Comparison of ENCODE assay signal across 35 cellular contexts in genomic region chr5:91186101-91186500, GRCh38.
A peak's percentile ranks its signal among the peaks of the same experiment; 100 is the strongest.
DNase-seq lines count a peak whose midpoint lies in the region; ATAC-seq and TF ChIP-seq lines count a peak whose summit lies in the region.
"Had no signal": no experiment of that assay in that cellular context is flagged by ENCODE, and none has a peak within 500 bp of the region (broad histone marks: within the 10 kb centered on the region; RNA-seq: fewer than 3 reads in every experiment).

No MANE protein-coding gene starts in this region.

- no peak for ATAC-seq in HG03039 (IDR thresholded peaks at IDR 0.05; ENCODE audit: unreplicated experiment)
- ATAC-seq: A549; CD8-positive, alpha-beta T cell had no signal

- no peak for TF ChIP-seq POLR2A in thyroid gland (IDR thresholded peaks at IDR 0.05)

- H3K9me3 Mint-ChIP-seq in activated CD4-positive, alpha-beta T cell treated with anti-CD3 and anti-CD28 coated beads, Interleukin-2, amount 10 ng/mL, durations not matched to agents 24 days and 14 days: peaks cover 6% of the 10 kb centered on the region
- H3K9me3 Mint-ChIP-seq in dendritic cell treated with granulocyte-macrophage colony-stimulating factor and Interleukin-4, amounts not matched to agents 40 ng/mL and 50 ng/mL, for 4 days: no peaks in the 10 kb centered on the region
- H3K9me3 Mint-ChIP-seq: CD4-positive, alpha-beta T cell; CD8-positive, alpha-beta T cell had no signal

- H3K27ac ChIP-seq in neutrophil (peak overlapping the region; percentile 97), thyroid gland (no peak overlapping the region)
- H3K27ac ChIP-seq: 22Rv1; A549; BLaER1; BLaER1 treated with 17β-estradiol and CSF1 and Interleukin-3, amounts not matched to agents 10 nM and 100 nM; C4-2B had no signal

- H3K4me3 ChIP-seq in neutrophil (ENCODE audit: low read depth in 1 of 2, low read length in 1 of 2) (no peak overlapping the region), thyroid gland (replicated peaks in 1 of 3) (no peak overlapping the region)
- H3K4me3 ChIP-seq: A549; BLaER1; BLaER1 treated with 17β-estradiol and CSF1 and Interleukin-3, amounts not matched to agents 10 nM and 100 nM had no signal

- peak; percentile 21 for DNase-seq in activated CD4-positive, alpha-beta T cell treated with anti-CD3 and anti-CD28 coated beads, Interleukin-2, amount 10 ng/mL, durations not matched to agents 24 days and 14 days
- no peak for DNase-seq in activated CD4-positive, alpha-beta T cell treated with anti-CD3 and anti-CD28 coated beads, Interleukin-2, amount 50 U/mL, for 4 hours
- DNase-seq in thyroid gland: peak; percentile 53 to 55
- DNase-seq in stimulated activated CD4-positive, alpha-beta T cell treated with anti-CD3 and anti-CD28 coated beads, Interleukin-4, amount 100 ng/mL, for 24 hours: no peak
- no peak for DNase-seq in HuH-7.5 (ENCODE audit: low spot score)
- DNase-seq: 8988T; ACHN; AML-193; BE2C; C1 segment of cervical spinal cord; Caco-2; Calu3; CD4-positive, alpha-beta memory T cell; CD4-positive, alpha-beta T cell; CD4-positive, CD25-positive, alpha-beta regulatory T cell; CD8-positive, alpha-beta memory T cell; CD8-positive, alpha-beta T cell; COR-L47; DMS 273 treated with DMSO at 0.1 percent for 48 hours; DMS153; DMS53; DMS79; DMS79 treated with DMSO at 0.1 percent for 48 hours; DND-41; EL had no signal

- no peaks in the 10 kb centered on the region for H3K9me3 ChIP-seq in neutrophil
- H3K9me3 ChIP-seq in thyroid gland: no peaks in the 10 kb centered on the region
- H3K9me3 ChIP-seq: A549; BE2C; BLaER1; BLaER1 treated with 17β-estradiol and CSF1 and Interleukin-3, amounts not matched to agents 10 nM and 100 nM had no signal

- intact Hi-C loops in activated CD4-positive, alpha-beta T cell treated with anti-CD3 and anti-CD28 coated beads, Interleukin-2, amount 10 ng/mL, durations not matched to agents 24 days and 14 days (cut with micrococcal nuclease): no loop called here
- intact Hi-C loops in dendritic cell treated with granulocyte-macrophage colony-stimulating factor and Interleukin-4, amounts not matched to agents 40 ng/mL and 50 ng/mL, for 4 days (cut with micrococcal nuclease): no loop called here
- intact Hi-C loops in thyroid gland (cut with DNase I): no loop called here

- H3K4me3 Mint-ChIP-seq in activated CD4-positive, alpha-beta T cell treated with anti-CD3 and anti-CD28 coated beads, Interleukin-2, amount 10 ng/mL, durations not matched to agents 24 days and 14 days: no peak overlapping the region
- no peak overlapping the region for H3K4me3 Mint-ChIP-seq in dendritic cell treated with granulocyte-macrophage colony-stimulating factor and Interleukin-4, amounts not matched to agents 40 ng/mL and 50 ng/mL, for 4 days
- H3K4me3 Mint-ChIP-seq: B cell; CD14-positive monocyte; CD4-positive, alpha-beta memory T cell; CD4-positive, alpha-beta T cell; CD4-positive, CD25-positive, alpha-beta regulatory T cell; CD8-positive, alpha-beta memory T cell; CD8-positive, alpha-beta T cell had no signal

- 53 to 55% methylated on average over 5 of the region's 5 CpGs for WGBS in thyroid gland, 2 donors

- no peaks in the 10 kb centered on the region for H3K27me3 ChIP-seq in neutrophil
- no peaks in the 10 kb centered on the region for H3K27me3 ChIP-seq in thyroid gland
- H3K27me3 ChIP-seq: BE2C; BLaER1; BLaER1 treated with 17β-estradiol and CSF1 and Interleukin-3, amounts not matched to agents 10 nM and 100 nM had no signal

- no peaks in the 10 kb centered on the region for H3K36me3 Mint-ChIP-seq in activated CD4-positive, alpha-beta T cell treated with anti-CD3 and anti-CD28 coated beads, Interleukin-2, amount 10 ng/mL, durations not matched to agents 24 days and 14 days (ENCODE audit: low read depth)
- H3K36me3 Mint-ChIP-seq in dendritic cell treated with granulocyte-macrophage colony-stimulating factor and Interleukin-4, amounts not matched to agents 40 ng/mL and 50 ng/mL, for 4 days (ENCODE audit: low read depth): no peaks in the 10 kb centered on the region
- H3K36me3 Mint-ChIP-seq: CD14-positive monocyte; CD4-positive, alpha-beta memory T cell; CD8-positive, alpha-beta memory T cell; CD8-positive, alpha-beta T cell had no signal

- H3K27ac Mint-ChIP-seq in activated CD4-positive, alpha-beta T cell treated with anti-CD3 and anti-CD28 coated beads, Interleukin-2, amount 10 ng/mL, durations not matched to agents 24 days and 14 days: no peak overlapping the region
- peak overlapping the region; percentile 63 for H3K27ac Mint-ChIP-seq in dendritic cell treated with granulocyte-macrophage colony-stimulating factor and Interleukin-4, amounts not matched to agents 40 ng/mL and 50 ng/mL, for 4 days
- H3K27ac Mint-ChIP-seq: B cell; CD4-positive, alpha-beta memory T cell; CD4-positive, alpha-beta T cell; CD4-positive, CD25-positive, alpha-beta regulatory T cell; CD8-positive, alpha-beta memory T cell; CD8-positive, alpha-beta T cell had no signal

- peaks cover 94% of the 10 kb centered on the region in 2 experiments for H3K4me1 ChIP-seq in neutrophil (ENCODE audit: control insufficient read depth in 1 of 2, insufficient read depth in 1 of 2, low read depth in 1 of 2, low read length in 1 of 2)
- peaks cover 16 to 37% of the 10 kb centered on the region in 2 donors for H3K4me1 ChIP-seq in thyroid gland
- H3K4me1 ChIP-seq: BE2C, BLaER1 had no signal

- TF ChIP-seq CTCF in neutrophil (IDR thresholded peaks at IDR 0.05) (no peak), thyroid gland (IDR thresholded peaks at IDR 0.05) (no peak)

- H3K27me3 Mint-ChIP-seq in activated CD4-positive, alpha-beta T cell treated with anti-CD3 and anti-CD28 coated beads, Interleukin-2, amount 10 ng/mL, durations not matched to agents 24 days and 14 days: peaks cover 16% of the 10 kb centered on the region
- no peaks in the 10 kb centered on the region for H3K27me3 Mint-ChIP-seq in dendritic cell treated with granulocyte-macrophage colony-stimulating factor and Interleukin-4, amounts not matched to agents 40 ng/mL and 50 ng/mL, for 4 days

- H3K4me1 Mint-ChIP-seq in activated CD4-positive, alpha-beta T cell treated with anti-CD3 and anti-CD28 coated beads, Interleukin-2, amount 10 ng/mL, durations not matched to agents 24 days and 14 days: peaks cover 11% of the 10 kb centered on the region
- H3K4me1 Mint-ChIP-seq in dendritic cell treated with granulocyte-macrophage colony-stimulating factor and Interleukin-4, amounts not matched to agents 40 ng/mL and 50 ng/mL, for 4 days (ENCODE audit: low read depth): peaks cover 57% of the 10 kb centered on the region

- H3K36me3 ChIP-seq in neutrophil (no peaks in the 10 kb centered on the region), thyroid gland (no peaks in the 10 kb centered on the region)
- H3K36me3 ChIP-seq: BE2C; BLaER1; BLaER1 treated with 17β-estradiol and CSF1 and Interleukin-3, amounts not matched to agents 10 nM and 100 nM had no signal

Comparison
In these comparisons a context has a peak if more than half of its experiments do, and no peak if none do; other contexts are left out.
1. DNase-seq: peak in activated CD4-positive, alpha-beta T cell treated with anti-CD3 and anti-CD28 coated beads, Interleukin-2, amount 10 ng/mL, durations not matched to agents 24 days and 14 days (single experiment) and thyroid gland (2 of 2); none in activated CD4-positive, alpha-beta T cell treated with anti-CD3 and anti-CD28 coated beads, Interleukin-2, amount 50 U/mL, for 4 hours (0 of 2), stimulated activated CD4-positive, alpha-beta T cell treated with anti-CD3 and anti-CD28 coated beads, Interleukin-4, amount 100 ng/mL, for 24 hours (single experiment) and HuH-7.5 (single experiment).